ENCODE assay signal across 8 cellular contexts in the genomic region with DNA sequence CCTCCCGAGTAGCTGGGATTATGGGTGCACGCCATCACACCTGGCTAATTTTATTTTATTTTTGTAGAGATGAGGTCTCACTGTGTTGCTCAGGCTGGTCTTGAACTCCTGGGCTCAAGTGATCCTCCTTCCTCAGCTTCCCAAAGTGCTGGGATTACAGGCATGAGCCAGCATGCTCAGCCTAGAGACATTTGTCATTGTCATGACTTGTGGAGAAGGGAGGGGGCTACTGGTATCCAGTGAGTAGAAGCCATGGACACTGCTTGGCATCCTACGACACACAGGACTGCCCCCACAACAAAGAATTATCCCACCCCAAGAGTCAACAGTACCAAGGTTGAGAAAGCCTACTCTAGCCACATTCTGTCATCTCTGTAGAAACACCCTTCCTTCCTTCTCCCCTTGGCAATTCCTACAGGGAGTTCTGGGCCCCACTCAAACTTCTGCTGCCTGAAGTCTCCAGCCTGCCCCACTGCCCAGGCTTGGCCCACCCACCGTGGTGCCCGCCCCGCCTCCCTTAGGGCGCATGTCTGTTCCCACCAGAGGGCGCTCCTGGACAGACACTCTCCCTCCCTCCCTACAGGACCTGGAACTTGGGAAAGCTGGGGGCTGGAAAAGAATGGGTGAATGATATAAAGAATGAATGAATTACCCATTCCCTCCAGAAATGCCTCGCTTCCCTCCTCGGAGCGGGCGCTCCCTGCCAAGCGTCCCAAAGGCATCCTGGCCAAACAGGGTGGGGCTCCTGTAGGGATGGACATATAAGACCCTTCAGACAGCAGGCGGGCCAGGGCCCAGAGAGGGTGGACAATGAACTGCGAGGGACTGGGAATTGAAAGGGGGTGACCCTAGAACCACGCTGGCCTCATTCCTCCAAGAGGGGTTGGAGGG. TPM values are rescaled to one million over a fixed set of nuclear protein-coding genes. Genes with fewer than 3 reads are reported as not detected.
DNase-seq lines count a peak whose midpoint lies in the region; ATAC-seq and TF ChIP-seq lines count a peak whose summit lies in the region.

No MANE protein-coding gene starts in this region.

- H3K4me3 ChIP-seq in BJ (ENCODE audit: low read depth, low read length) (no peak overlapping the region), endodermal cell (ENCODE audit: low read length) (no peak overlapping the region), mesodermal cell (ENCODE audit: extremely low read depth, insufficient read depth, low read length, poor library complexity, severe bottlenecking) (no peak overlapping the region)

- no peaks in the 10 kb centered on the region for H3K9me3 ChIP-seq in endodermal cell (ENCODE audit: control insufficient read depth, low read length)
- H3K9me3 ChIP-seq in mesodermal cell (ENCODE audit: control insufficient read depth, low read length): no peaks in the 10 kb centered on the region

- H3K27ac ChIP-seq in endodermal cell (ENCODE audit: low read depth, low read length) (no peak overlapping the region), mesodermal cell (ENCODE audit: low read depth, low read length, severe bottlenecking) (peak overlapping the region; percentile 67)

- no peaks in the 10 kb centered on the region for H3K36me3 Mint-ChIP-seq in HFFc6 (ENCODE audit: low read depth)
- no peaks in the 10 kb centered on the region for H3K36me3 Mint-ChIP-seq in endodermal cell (ENCODE audit: low read depth)

- peaks cover 61% of the 10 kb centered on the region for H3K4me1 Mint-ChIP-seq in HFFc6 (ENCODE audit: low read depth)
- H3K4me1 Mint-ChIP-seq in endodermal cell: peaks cover 8% of the 10 kb centered on the region

- H3K9ac ChIP-seq in endodermal cell (ENCODE audit: extremely low read depth, low read length, poor library complexity, severe bottlenecking): no peak overlapping the region

- ATAC-seq in GM19467 (IDR thresholded peaks at IDR 0.05; ENCODE audit: unreplicated experiment): no peak

- POLR2A ChIA-PET in BJ (lab: Charles Lee): no interaction called here

- WGBS in endodermal cell (ENCODE audit: insufficient coverage in 1 of 2, insufficient read length in 1 of 2), 2 experiments: 58 to 100% methylated on average over 4 to 15 of the region's 16 CpGs
- 64 to 66% methylated on average over 5 to 8 of the region's 16 CpGs for WGBS in mesodermal cell (ENCODE audit: insufficient coverage in 2 of 2), 2 experiments

- H3K27me3 ChIP-seq in BJ (ENCODE audit: control insufficient read depth, insufficient read depth, low read length) (no peaks in the 10 kb centered on the region), endodermal cell (ENCODE audit: control insufficient read depth, insufficient read depth, low read length, poor library complexity, severe bottlenecking) (no peaks in the 10 kb centered on the region)

- DNase-seq in BJ (ENCODE audit: low read depth) (no peak), HFFc6 (peak; percentile 71), NCI-H82 treated with DMSO at 0.1 percent for 48 hours (lab: John Stamatoyannopoulos, UW; ENCODE audit: unreplicated experiment) (peak; percentile 42), endodermal cell (peak; percentile 97)
- peak; percentile 54 to 61 for DNase-seq in activated CD8-positive, alpha-beta memory T cell treated with anti-CD3 and anti-CD28 coated beads for 4 hours (ENCODE audit: low read depth in 2 of 2)
- peak; percentile 69 for DNase-seq in stimulated activated CD8-positive, alpha-beta memory T cell treated with anti-CD3 and anti-CD28 coated beads, Interleukin-4, amount 100 ng/mL, for 24 hours (ENCODE audit: low read depth)

- no peaks in the 10 kb centered on the region for H3K9me3 Mint-ChIP-seq in HFFc6
- no peaks in the 10 kb centered on the region for H3K9me3 Mint-ChIP-seq in endodermal cell

- H3K27ac Mint-ChIP-seq in HFFc6 (peak overlapping the region; percentile 99), endodermal cell (peak overlapping the region; percentile 99)

- TF ChIP-seq CTCF in BJ (IDR thresholded peaks at IDR 0.05; ENCODE audit: insufficient read depth, low read depth, low read length) (peak; percentile 91), HFFc6 (IDR thresholded peaks at IDR 0.05) (peak; percentile 93), endodermal cell (conservative IDR thresholded peaks at IDR 0.05) (peak; percentile 90)

- CTCF ChIA-PET in BJ (lab: Yijun Ruan, JAX): interaction anchor here (0.6 to 9.9 kb wide), 14 partner anchors 11 to 265 kb away, joined by 3 to 153 read pairs (median 4); a partner anchor contains a TSS

- no peaks in the 10 kb centered on the region for H3K4me1 ChIP-seq in endodermal cell (ENCODE audit: control insufficient read depth, insufficient read depth, low read length)
- H3K4me1 ChIP-seq in mesodermal cell (ENCODE audit: control insufficient read depth, insufficient read depth, low read length, poor library complexity, severe bottlenecking): peaks cover 14% of the 10 kb centered on the region

- H3K36me3 ChIP-seq in BJ (ENCODE audit: control insufficient read depth, insufficient read depth, low read length) (no peaks in the 10 kb centered on the region), endodermal cell (ENCODE audit: control insufficient read depth, insufficient read depth, low read length) (no peaks in the 10 kb centered on the region), mesodermal cell (ENCODE audit: control insufficient read depth, insufficient read depth, low read length) (no peaks in the 10 kb centered on the region)

- no peaks in the 10 kb centered on the region for H3K27me3 Mint-ChIP-seq in HFFc6 (ENCODE audit: insufficient read depth)
- H3K27me3 Mint-ChIP-seq in endodermal cell (ENCODE audit: insufficient read depth): peaks cover 17% of the 10 kb centered on the region

- H3K4me3 Mint-ChIP-seq in HFFc6 (no peak overlapping the region), endodermal cell (no peak overlapping the region)

RNA-seq across cellular contexts. Expression of a gene that starts 5.5 kb away (rescaled TPM):
- 351 and 472 TPM in 2 replicates for polyA plus RNA-seq in BJ (2011; rRNA removed)
- 194 and 410 TPM in 2 replicates for polyA minus RNA-seq in BJ (2011; rRNA and poly(A)+ RNA removed)
- 100 to 1,000 TPM; 471 to 574 (median 525) TPM for total RNA-seq in HFFc6 (2021; fragmentation: NEBNext Ultra II Directional; extraction: Animal tissue kit (Norgen Biotek cat#: 25700))
- total RNA-seq in endodermal cell: 1 to 10 TPM; 3.5 TPM
- 38.7 TPM for polyA plus RNA-seq in endodermal cell (2013, experiment 1 of 2)
- 37.9 TPM for polyA plus RNA-seq in endodermal cell (2013, experiment 2 of 2)
- polyA plus RNA-seq in mesodermal cell (2013, experiment 1 of 2): 141 TPM
- 122 TPM for polyA plus RNA-seq in mesodermal cell (2013, experiment 2 of 2)

RNA-seq across cellular contexts. Expression of a gene that starts 43.8 kb away (rescaled TPM):
- 5.7 and 9.9 TPM in 2 replicates for polyA plus RNA-seq in BJ (2011; rRNA removed)
- polyA minus RNA-seq in BJ (2011; rRNA and poly(A)+ RNA removed): 4.1 and 8.1 TPM in 2 replicates
- total RNA-seq in HFFc6 (2021; fragmentation: NEBNext Ultra II Directional; extraction: Animal tissue kit (Norgen Biotek cat#: 25700)): 1 to 10 TPM; 5.9 to 9.7 (median 7.7) TPM
- 10 to 100 TPM; 13.9 to 19.1 TPM for total RNA-seq in endodermal cell
- 12.9 TPM for polyA plus RNA-seq in endodermal cell (2013, experiment 1 of 2)
- 11.9 TPM for polyA plus RNA-seq in endodermal cell (2013, experiment 2 of 2)
- 8.3 TPM for polyA plus RNA-seq in mesodermal cell (2013, experiment 1 of 2)
- 8.2 TPM for polyA plus RNA-seq in mesodermal cell (2013, experiment 2 of 2)

RNA-seq across cellular contexts. Expression of a gene that starts 44.3 kb away (rescaled TPM):
- not detected in 2 replicates for polyA plus RNA-seq in BJ (2011; rRNA removed)
- not detected in 2 replicates for polyA minus RNA-seq in BJ (2011; rRNA and poly(A)+ RNA removed)
- not detected for total RNA-seq in HFFc6 (2021; fragmentation: NEBNext Ultra II Directional; extraction: Animal tissue kit (Norgen Biotek cat#: 25700))
- not detected for total RNA-seq in endodermal cell
- 0.96 TPM for polyA plus RNA-seq in endodermal cell (2013, experiment 1 of 2)
- polyA plus RNA-seq in endodermal cell (2013, experiment 2 of 2): not detected
- not detected for polyA plus RNA-seq in mesodermal cell (2013, experiment 1 of 2)
- polyA plus RNA-seq in mesodermal cell (2013, experiment 2 of 2): not detected

RNA-seq across cellular contexts. Expression of a gene that starts 50.0 kb away (rescaled TPM):
- polyA plus RNA-seq in BJ (2011; rRNA removed): 0.07 and 0.13 TPM in 2 replicates
- 0.15 and 0.38 TPM in 2 replicates for polyA minus RNA-seq in BJ (2011; rRNA and poly(A)+ RNA removed)
- under 1 TPM in 5 of 6 experiments, not detected in 1; 0.17 to 0.43 (median 0.25) TPM for total RNA-seq in HFFc6 (2021; fragmentation: NEBNext Ultra II Directional; extraction: Animal tissue kit (Norgen Biotek cat#: 25700))
- total RNA-seq in endodermal cell: 10 to 100 TPM; 10.6 to 14.6 TPM
- 7.0 TPM for polyA plus RNA-seq in endodermal cell (2013, experiment 1 of 2)
- 4.9 TPM for polyA plus RNA-seq in endodermal cell (2013, experiment 2 of 2)
- 5.2 TPM for polyA plus RNA-seq in mesodermal cell (2013, experiment 1 of 2)
- 4.0 TPM for polyA plus RNA-seq in mesodermal cell (2013, experiment 2 of 2)

Comparison
In these comparisons a context has a peak if more than half of its experiments do, and no peak if none do; other contexts are left out.
1. RNA of a gene that starts 5.5 kb away (total RNA-seq): 471 to 574 TPM in HFFc6; 3.5 TPM in endodermal cell; every median in the first group is over 100 times any median in the second.
2. Peak in every context shown above with its lines, with median percentiles within 50 percentile points of each other: CTCF ChIP-seq.